ENCODE assay signal across 8 cellular contexts in the genomic region with DNA sequence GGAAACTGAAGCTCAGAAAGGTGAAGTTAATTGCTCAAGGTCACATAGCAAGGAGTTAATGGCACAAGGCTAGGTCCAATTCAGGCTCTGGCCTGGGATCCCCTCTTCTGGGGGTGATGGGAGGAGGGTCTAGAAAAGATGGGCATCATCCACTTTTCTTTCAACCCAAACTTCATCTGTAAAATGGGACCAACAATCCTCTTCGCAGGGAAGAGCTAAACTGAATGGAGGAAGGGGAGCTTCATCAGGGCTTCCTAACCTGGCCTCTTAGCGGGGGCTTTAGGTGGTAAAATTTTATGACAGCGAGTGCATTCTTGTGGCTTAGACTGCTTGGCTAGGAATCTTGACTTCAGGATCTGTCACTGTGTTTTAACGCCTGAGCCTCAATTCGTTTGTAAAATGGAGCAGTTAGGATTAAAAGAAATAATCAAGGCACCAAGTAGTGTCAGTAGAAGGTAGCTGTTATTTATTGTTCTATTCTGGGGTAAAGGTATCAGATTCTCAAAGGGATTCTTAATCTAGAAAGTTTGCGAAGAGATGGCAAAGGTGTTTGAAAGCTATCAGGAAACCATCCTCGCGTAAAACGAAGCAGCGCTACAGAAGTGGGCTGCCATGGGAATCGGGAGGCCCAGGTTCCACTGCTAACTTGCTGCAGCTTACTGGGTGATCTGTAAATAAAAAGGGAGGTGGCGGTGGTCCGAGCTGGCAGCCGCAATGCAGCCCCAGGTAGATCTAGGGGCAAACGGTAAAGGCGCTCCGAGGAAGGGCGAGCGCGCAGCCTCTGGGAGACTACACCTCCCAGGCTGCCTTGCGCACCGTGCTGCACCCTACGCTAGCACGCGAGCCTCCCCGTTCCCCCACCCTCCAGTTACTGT. TPM values are rescaled to one million over a fixed set of nuclear protein-coding genes. Genes with fewer than 3 reads are reported as not detected.
DNase-seq lines count a peak whose midpoint lies in the region; ATAC-seq lines count a peak whose summit lies in the region.

No MANE protein-coding gene starts in this region.

- H3K4me3 Mint-ChIP-seq in activated CD4-positive, alpha-beta T cell treated with anti-CD3 and anti-CD28 coated beads for 36 hours, result peak overlapping the region; percentile 96

- H3K27me3 ChIP-seq in H7 (ENCODE audit: control insufficient read depth, insufficient read depth, low read length) (peaks cover 44% of the 10 kb centered on the region), iPS-15b (ENCODE audit: control insufficient read depth, insufficient read depth, low read length) (peaks cover 46% of the 10 kb centered on the region), skeletal muscle tissue (ENCODE audit: control insufficient read depth in 3 of 3, insufficient read depth in 3 of 3, low read length in 3 of 3) (no peaks in the 10 kb centered on the region)

- H3K4me1 Mint-ChIP-seq in activated CD4-positive, alpha-beta T cell treated with anti-CD3 and anti-CD28 coated beads for 36 hours, result peaks cover 31% of the 10 kb centered on the region

- H3K9me3 Mint-ChIP-seq in activated CD4-positive, alpha-beta T cell treated with anti-CD3 and anti-CD28 coated beads for 36 hours (ENCODE audit: low read depth), result no peaks in the 10 kb centered on the region

- H3K27me3 Mint-ChIP-seq in activated CD4-positive, alpha-beta T cell treated with anti-CD3 and anti-CD28 coated beads for 36 hours, result no peaks in the 10 kb centered on the region

- H3K9ac ChIP-seq in iPS-15b (ENCODE audit: low read depth, low read length), result peak overlapping the region; percentile 100
- peak overlapping the region; percentile 66 to 99 (median 99) for H3K9ac ChIP-seq in skeletal muscle tissue (ENCODE audit: low read depth in 1 of 3, low read length in 3 of 3)

- intact Hi-C loops in activated CD4-positive, alpha-beta T cell treated with anti-CD3 and anti-CD28 coated beads for 36 hours (cut with DNase I, micrococcal nuclease), result loop anchor here (1.0 to 5.0 kb wide), 28 partner anchors 39 to 762 kb away; a partner anchor contains a TSS

- H3K4me3 ChIP-seq in H7 (ENCODE audit: insufficient read depth, low read depth, low read length) (peak overlapping the region; percentile 98), iPS-15b (ENCODE audit: low read depth, low read length) (peak overlapping the region; percentile 96), skeletal muscle tissue (ENCODE audit: low read length in 3 of 3) (peak overlapping the region; percentile 82 to 98 (median 92))

- H3K9me3 ChIP-seq in iPS-15b (ENCODE audit: control insufficient read depth, insufficient read depth, low read length) (no peaks in the 10 kb centered on the region), skeletal muscle tissue (ENCODE audit: control insufficient read depth in 3 of 3, low read length in 3 of 3) (no peaks in the 10 kb centered on the region)

- no peak for DNase-seq in activated CD4-positive, alpha-beta T cell treated with anti-CD3 and anti-CD28 coated beads for 36 hours
- no peak for DNase-seq in activated CD4-positive, alpha-beta T cell treated with anti-CD3 and anti-CD28 coated beads, Interleukin-2, amount 50 U/mL, for 4 hours
- DNase-seq in H7 (peak; percentile 96), NAMALWA (ENCODE audit: low spot score) (peak; percentile 21), amniotic stem cell (lab: John Stamatoyannopoulos, UW) (peak; percentile 92)
- DNase-seq in stimulated activated CD4-positive, alpha-beta T cell treated with anti-CD3 and anti-CD28 coated beads, Interleukin-1b, Interleukin-23, amount 100 ng/mL, for 48 hours, result no peak

- peaks cover 24% of the 10 kb centered on the region for H3K36me3 Mint-ChIP-seq in activated CD4-positive, alpha-beta T cell treated with anti-CD3 and anti-CD28 coated beads for 36 hours (ENCODE audit: low read depth)

- CTCF ChIA-PET in activated CD4-positive, alpha-beta T cell treated with anti-CD3 and anti-CD28 coated beads for 36 hours (lab: Charles Lee), result interaction anchor here (0.5 to 2.2 kb wide), 20 partner anchors 8 to 606 kb away, joined by 3 to 23 read pairs (median 3); a partner anchor contains a TSS

- H3K27ac Mint-ChIP-seq in activated CD4-positive, alpha-beta T cell treated with anti-CD3 and anti-CD28 coated beads for 36 hours, result peak overlapping the region; percentile 99

- peaks cover 10% of the 10 kb centered on the region for H3K36me3 ChIP-seq in H7 (replicated peaks; ENCODE audit: control insufficient read depth, insufficient read depth, low read length)
- H3K36me3 ChIP-seq in iPS-15b (ENCODE audit: control insufficient read depth, insufficient read depth, low read length), result peaks cover 9% of the 10 kb centered on the region
- peaks cover 12 to 14% (median 13%) of the 10 kb centered on the region in 3 donors for H3K36me3 ChIP-seq in skeletal muscle tissue (ENCODE audit: control insufficient read depth in 3 of 3, insufficient read depth in 3 of 3, low read length in 3 of 3)

- POLR2A ChIA-PET in activated CD4-positive, alpha-beta T cell treated with anti-CD3 and anti-CD28 coated beads for 36 hours (lab: Charles Lee), result interaction anchor here (0.7 to 1.7 kb wide), 6 partner anchors 10 to 268 kb away, joined by 3 to 10 read pairs (median 4); a partner anchor contains a TSS

- H3K4me1 ChIP-seq in iPS-15b (ENCODE audit: control insufficient read depth, insufficient read depth, low read length) (no peaks in the 10 kb centered on the region), skeletal muscle tissue (ENCODE audit: control insufficient read depth in 3 of 3, insufficient read depth in 3 of 3, low read length in 3 of 3) (peaks cover 23 to 28% (median 23%) of the 10 kb centered on the region in 3 donors)

- peak; percentile 89 for ATAC-seq in activated CD4-positive, alpha-beta T cell treated with anti-CD3 and anti-CD28 coated beads for 36 hours

- peak overlapping the region; percentile 100 for H3K27ac ChIP-seq in skeletal muscle tissue (ENCODE audit: low read depth, low read length)

RNA-seq across cellular contexts. Expression of a gene that starts 1.5 kb away (rescaled TPM):
- total RNA-seq in activated CD4-positive, alpha-beta T cell treated with anti-CD3 and anti-CD28 coated beads for 36 hours, result 10 to 100 TPM; 58.7 to 69.5 TPM
- total RNA-seq in H7 (2014; rRNA removed; shearing (Covaris generic)), result 7.4 and 12.1 TPM in 2 replicates
- total RNA-seq in skeletal muscle tissue, result 17.2 TPM

RNA-seq across cellular contexts. Expression of a gene that starts 39.3 kb away (rescaled TPM):
- 100 to 1,000 TPM in 1 of 2 experiments, 10 to 100 TPM in 1; 84.7 to 111 TPM for total RNA-seq in activated CD4-positive, alpha-beta T cell treated with anti-CD3 and anti-CD28 coated beads for 36 hours
- total RNA-seq in H7 (2014; rRNA removed; shearing (Covaris generic)), result 11.5 and 13.4 TPM in 2 replicates
- 7.3 TPM for total RNA-seq in skeletal muscle tissue

RNA-seq across cellular contexts. Expression of a gene that starts 46.7 kb away (rescaled TPM):
- total RNA-seq in activated CD4-positive, alpha-beta T cell treated with anti-CD3 and anti-CD28 coated beads for 36 hours, result 10 to 100 TPM; 76.8 to 77.8 TPM
- total RNA-seq in H7 (2014; rRNA removed; shearing (Covaris generic)), result 4.7 and 4.8 TPM in 2 replicates
- total RNA-seq in skeletal muscle tissue, result 6.8 TPM

RNA-seq across cellular contexts. Expression of a gene that starts 50.7 kb away (rescaled TPM):
- 10 to 100 TPM; 21.8 to 26.0 TPM for total RNA-seq in activated CD4-positive, alpha-beta T cell treated with anti-CD3 and anti-CD28 coated beads for 36 hours
- total RNA-seq in H7 (2014; rRNA removed; shearing (Covaris generic)), result 27.0 and 32.0 TPM in 2 replicates
- 3.7 TPM for total RNA-seq in skeletal muscle tissue

Comparison
In these comparisons a context has a peak if more than half of its experiments do, and no peak if none do; other contexts are left out.
1. DNase-seq: peak in H7 (single experiment), NAMALWA (single experiment) and amniotic stem cell (single experiment); none in activated CD4-positive, alpha-beta T cell treated with anti-CD3 and anti-CD28 coated beads for 36 hours (single experiment), activated CD4-positive, alpha-beta T cell treated with anti-CD3 and anti-CD28 coated beads, Interleukin-2, amount 50 U/mL, for 4 hours (0 of 2) and stimulated activated CD4-positive, alpha-beta T cell treated with anti-CD3 and anti-CD28 coated beads, Interleukin-1b, Interleukin-23, amount 100 ng/mL, for 48 hours (single experiment).
2. Peak in every context shown above with its lines, with median percentiles within 50 percentile points of each other: H3K4me3 ChIP-seq.